Comparison of ENCODE assay signal across 8 cellular contexts in the genomic region with DNA sequence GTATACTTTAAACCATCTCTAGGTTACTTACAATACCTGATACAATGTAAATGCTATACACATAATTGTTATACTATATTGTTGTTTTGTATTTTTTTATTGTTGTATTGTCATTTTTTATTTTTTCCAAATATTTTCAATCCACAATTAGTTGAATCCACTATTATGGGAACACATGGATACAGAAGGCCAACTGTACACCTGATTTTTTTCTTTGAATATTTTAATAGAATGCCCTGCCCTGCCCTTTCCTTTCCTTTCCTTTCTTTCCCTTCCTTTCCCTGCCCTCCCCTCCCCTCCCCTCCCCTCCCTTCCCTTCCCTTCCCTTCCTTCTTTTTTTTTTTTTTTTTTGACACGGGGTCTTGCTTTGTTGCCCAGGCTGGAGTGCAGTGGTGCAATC.
"Had no signal": no experiment of that assay in that cellular context is flagged by ENCODE, and none has a peak within 500 bp of the region (broad histone marks: within the 10 kb centered on the region; RNA-seq: fewer than 3 reads in every experiment).

No MANE protein-coding gene starts in this region.

- DNase-seq: GDM1, GF-D8 had no signal

- ATAC-seq: GM12878 had no signal

- FAIRE-seq: G401.6, GM12878, GM12891, GM12892, GM18507, GM19239 had no signal

- H3K4me3 ChIP-seq: GM12878 had no signal
